1 cellular context compared by ENCODE assay signal in the genomic region with DNA sequence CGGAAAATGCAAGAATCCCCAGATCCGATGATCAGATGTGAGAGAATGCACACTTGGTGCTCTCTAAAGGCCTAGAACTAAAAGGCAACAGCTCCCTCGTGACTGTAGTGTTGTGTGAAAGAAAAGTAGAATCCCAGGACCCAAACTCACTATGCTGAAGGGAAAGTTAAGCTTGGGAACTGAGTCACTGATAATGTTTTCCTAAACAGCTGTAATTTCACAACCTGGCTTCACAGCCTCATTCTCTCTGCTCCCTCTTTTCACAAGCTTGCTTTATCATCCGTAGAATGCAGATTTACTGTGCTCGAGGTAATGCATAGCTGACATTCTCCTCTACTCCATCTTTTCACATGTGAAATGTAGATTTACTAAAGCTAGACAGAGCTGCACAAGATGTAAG.
TF ChIP-seq lines count a peak whose summit lies in the region.

No MANE protein-coding gene starts in this region.

TF ChIP-seq in IMR-90, 13 proteins besides CTCF, POLR2A, EP300 and RAD21 (continued from another document):
- TF ChIP-seq, protein P1, sequence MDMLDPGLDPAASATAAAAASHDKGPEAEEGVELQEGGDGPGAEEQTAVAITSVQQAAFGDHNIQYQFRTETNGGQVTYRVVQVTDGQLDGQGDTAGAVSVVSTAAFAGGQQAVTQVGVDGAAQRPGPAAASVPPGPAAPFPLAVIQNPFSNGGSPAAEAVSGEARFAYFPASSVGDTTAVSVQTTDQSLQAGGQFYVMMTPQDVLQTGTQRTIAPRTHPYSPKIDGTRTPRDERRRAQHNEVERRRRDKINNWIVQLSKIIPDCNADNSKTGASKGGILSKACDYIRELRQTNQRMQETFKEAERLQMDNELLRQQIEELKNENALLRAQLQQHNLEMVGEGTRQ (IDR thresholded peaks at IDR 0.05; ENCODE audit: low read depth, low read length), result 0 out of 2 replicates have a peak, but pooled peaks have one; percentile 11
- peak; percentile 46 for TF ChIP-seq FOS (IDR thresholded peaks at IDR 0.05; ENCODE audit: low read depth, low read length)
- TF ChIP-seq RCOR1 (IDR thresholded peaks at IDR 0.05; ENCODE audit: insufficient replicate concordance, low read length), result no peak
- TF ChIP-seq SMC3 (IDR thresholded peaks at IDR 0.05; ENCODE audit: low read depth, low read length), result no peak
- TF ChIP-seq CEBPB (IDR thresholded peaks at IDR 0.05; ENCODE audit: low read depth, low read length), result peak; percentile 92
